ENCODE assay signal across 16 cellular contexts in the genomic region with DNA sequence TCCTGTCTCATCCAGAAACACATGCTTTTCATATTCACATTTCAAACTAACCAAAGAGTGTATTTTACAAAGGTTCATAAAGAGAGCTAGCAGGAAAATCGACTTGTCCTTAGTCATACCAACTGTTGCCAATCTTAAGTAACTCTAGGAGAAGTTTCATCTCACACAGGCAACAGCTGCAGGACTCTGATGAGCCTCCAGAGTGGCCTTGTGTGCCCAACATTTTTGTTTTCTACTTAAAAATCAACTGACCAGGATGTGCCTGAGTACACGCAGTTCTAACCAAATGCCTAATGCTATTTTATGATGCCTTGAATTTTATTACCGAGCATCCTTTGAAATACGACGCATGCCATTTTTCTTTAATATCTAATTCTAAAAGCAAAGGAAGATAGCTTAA.
"Had no signal": no experiment of that assay in that cellular context is flagged by ENCODE, and none has a peak within 500 bp of the region (broad histone marks: within the 10 kb centered on the region; RNA-seq: fewer than 3 reads in every experiment).

No MANE protein-coding gene starts in this region.

- H3K4me2 ChIP-seq: smooth muscle cell had no signal

- H2AFZ ChIP-seq: parathyroid adenoma had no signal

- H3K36me3 ChIP-seq: esophagus muscularis mucosa, gastroesophageal sphincter, left ventricle myocardium inferior, lower lobe of right lung had no signal

- H3K27ac ChIP-seq: epithelial cell of prostate, esophagus muscularis mucosa, gastroesophageal sphincter, left ventricle myocardium inferior, lower lobe of right lung, parathyroid adenoma had no signal

- H3K27me3 ChIP-seq: esophagus muscularis mucosa, gastroesophageal sphincter had no signal

- DNase-seq: effector memory CD8-positive, alpha-beta T cell; glutamatergic neuron; kidney; left cardiac atrium; left ventricle myocardium inferior; lower lobe of right lung; naive B cell; nephron progenitor cell; stimulated activated CD4-positive, alpha-beta T cell treated with anti-CD3 and anti-CD28 coated beads, Interleukin-2, amount 100 ng/mL, for 48 hours; stimulated activated naive CD4-positive, alpha-beta T cell treated with Interleukin-2 at 50 U/mL for 16 hours; trophoblast cell had no signal

- H3K79me2 ChIP-seq: parathyroid adenoma had no signal

- ATAC-seq: effector memory CD8-positive, alpha-beta T cell; gastroesophageal sphincter; left cardiac atrium; lower lobe of right lung had no signal

- H3K9ac ChIP-seq: parathyroid adenoma had no signal

- H3K4me3 ChIP-seq: esophagus muscularis mucosa, gastroesophageal sphincter, left ventricle myocardium inferior, lower lobe of right lung, smooth muscle cell had no signal

- H3K9me3 ChIP-seq: esophagus muscularis mucosa, gastroesophageal sphincter, lower lobe of right lung had no signal

- H3K4me1 ChIP-seq: esophagus muscularis mucosa, gastroesophageal sphincter, left ventricle myocardium inferior, lower lobe of right lung, parathyroid adenoma had no signal
